ENCODE assay signal across 19 cellular contexts in the genomic region with DNA sequence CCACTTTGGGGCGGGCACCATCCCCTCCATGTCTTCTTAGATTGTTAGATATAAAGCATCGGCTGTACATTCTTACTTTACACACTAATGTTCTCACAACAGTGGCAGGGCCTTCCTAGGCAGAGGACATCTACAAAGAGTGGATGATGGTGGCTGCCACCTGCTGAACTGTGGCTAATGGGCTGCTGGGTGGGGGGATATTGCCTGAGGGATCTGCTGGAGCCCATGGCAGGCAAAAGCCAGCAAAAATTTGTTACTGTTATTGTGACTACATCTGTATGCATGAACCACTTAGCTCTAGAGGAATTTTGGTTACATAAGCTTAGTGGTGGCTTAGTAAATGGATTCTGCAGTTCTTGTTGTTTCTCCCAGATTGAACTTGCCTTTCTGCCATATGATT.
DNase-seq lines count a peak whose midpoint lies in the region; ATAC-seq lines count a peak whose summit lies in the region.
"Had no signal": no experiment of that assay in that cellular context is flagged by ENCODE, and none has a peak within 500 bp of the region (broad histone marks: within the 10 kb centered on the region; RNA-seq: fewer than 3 reads in every experiment).

No MANE protein-coding gene starts in this region.

- H3K27ac Mint-ChIP-seq in activated naive CD4-positive, alpha-beta T cell treated with anti-CD3 and anti-CD28 coated beads, Interleukin-2, amount 50 U/mL, for 24 hours: peak overlapping the region; percentile 75
- peak overlapping the region; percentile 67 for H3K27ac Mint-ChIP-seq in activated naive CD8-positive, alpha-beta T cell treated with anti-CD3 and anti-CD28 coated beads, Interleukin-2, amount 50 U/mL, for 24 hours
- H3K27ac Mint-ChIP-seq: nephron had no signal

- in situ Hi-C loops in KBM-7 (cut with MboI; ENCODE audit: low pct_unique_long_range_greater_than_20kb, low sequenced_read_pairs): no loop called here

- peaks cover 67% of the 10 kb centered on the region for H3K4me1 Mint-ChIP-seq in activated naive CD4-positive, alpha-beta T cell treated with anti-CD3 and anti-CD28 coated beads, Interleukin-2, amount 50 U/mL, for 24 hours
- H3K4me1 Mint-ChIP-seq in activated naive CD8-positive, alpha-beta T cell treated with anti-CD3 and anti-CD28 coated beads, Interleukin-2, amount 50 U/mL, for 24 hours: peaks cover 63% of the 10 kb centered on the region
- H3K4me1 Mint-ChIP-seq: nephron had no signal

- H3K36me3 Mint-ChIP-seq in activated naive CD4-positive, alpha-beta T cell treated with anti-CD3 and anti-CD28 coated beads, Interleukin-2, amount 50 U/mL, for 24 hours: peaks cover 17% of the 10 kb centered on the region
- peaks cover 14% of the 10 kb centered on the region for H3K36me3 Mint-ChIP-seq in activated naive CD8-positive, alpha-beta T cell treated with anti-CD3 and anti-CD28 coated beads, Interleukin-2, amount 50 U/mL, for 24 hours (ENCODE audit: low read depth)

- H3K9me3 Mint-ChIP-seq in activated naive CD4-positive, alpha-beta T cell treated with anti-CD3 and anti-CD28 coated beads, Interleukin-2, amount 50 U/mL, for 24 hours: no peaks in the 10 kb centered on the region
- H3K9me3 Mint-ChIP-seq in activated naive CD8-positive, alpha-beta T cell treated with anti-CD3 and anti-CD28 coated beads, Interleukin-2, amount 50 U/mL, for 24 hours: peaks cover 3% of the 10 kb centered on the region
- H3K9me3 Mint-ChIP-seq: nephron had no signal

- no peaks in the 10 kb centered on the region for H3K27me3 Mint-ChIP-seq in activated naive CD4-positive, alpha-beta T cell treated with anti-CD3 and anti-CD28 coated beads, Interleukin-2, amount 50 U/mL, for 24 hours
- H3K27me3 Mint-ChIP-seq in activated naive CD8-positive, alpha-beta T cell treated with anti-CD3 and anti-CD28 coated beads, Interleukin-2, amount 50 U/mL, for 24 hours: no peaks in the 10 kb centered on the region

- no peak overlapping the region for H3K4me3 Mint-ChIP-seq in activated naive CD4-positive, alpha-beta T cell treated with anti-CD3 and anti-CD28 coated beads, Interleukin-2, amount 50 U/mL, for 24 hours
- H3K4me3 Mint-ChIP-seq in activated naive CD8-positive, alpha-beta T cell treated with anti-CD3 and anti-CD28 coated beads, Interleukin-2, amount 50 U/mL, for 24 hours: no peak overlapping the region
- H3K4me3 Mint-ChIP-seq: nephron had no signal

- ATAC-seq in activated naive CD8-positive, alpha-beta T cell treated with anti-CD3 and anti-CD28 coated beads, Interleukin-2, amount 50 U/mL, for 24 hours: no peak
- ATAC-seq in GM18870 (IDR thresholded peaks at IDR 0.05; ENCODE audit: unreplicated experiment): no peak
- ATAC-seq: HepG2, left ventricle myocardium superior had no signal

- no peak for DNase-seq in activated naive CD4-positive, alpha-beta T cell treated with anti-CD3 and anti-CD28 coated beads, Interleukin-2, amount 50 U/mL, for 16 hours
- peak; percentile 35 for DNase-seq in NCI-H226
- DNase-seq in activated naive CD8-positive, alpha-beta T cell treated with anti-CD3 and anti-CD28 coated beads, Interleukin-2, amount 50 U/mL, for 24 hours: no peak
- no peak for DNase-seq in KBM-7
- DNase-seq in medulla oblongata (ENCODE audit: extremely low spot score): no peak
- DNase-seq: amniotic stem cell, Caco-2, DMS79, islet precursor cell, left ventricle myocardium superior, NCI-H146, NCI-H446 treated with DMSO at 0.1 percent for 48 hours, retina, small intestine, tibial artery had no signal
